In genomic region chr4:37729649-37730004, GRCh38 we compare ENCODE assay signal across 17 cellular contexts. TPM values are rescaled to one million over a fixed set of nuclear protein-coding genes. Genes with fewer than 3 reads are reported as not detected.
DNase-seq lines count a peak whose midpoint lies in the region; ATAC-seq, FAIRE-seq and TF ChIP-seq lines count a peak whose summit lies in the region.
"Had no signal": no experiment of that assay in that cellular context is flagged by ENCODE, and none has a peak within 500 bp of the region (broad histone marks: within the 10 kb centered on the region; RNA-seq: fewer than 3 reads in every experiment).

No MANE protein-coding gene starts in this region.

- peak overlapping the region; percentile 26; the same call in 1 of the 2 replicates for H3K18ac ChIP-seq in H1 (ENCODE audit: extremely low read depth, low read length)

- no peak overlapping the region for H2BK20ac ChIP-seq in H1 (ENCODE audit: low read length)

- H3K4ac ChIP-seq in H1 (replicated peaks; ENCODE audit: insufficient read length, low read depth, low read length) = peak overlapping the region; percentile 44

- CTCF ChIA-PET in Calu3 (lab: Charles Lee) (no interaction called here), H1 (lab: Charles Lee; ENCODE audit: partially characterized antibody) (interaction anchor here (0.6 to 1.0 kb wide), 4 partner anchors 13 to 274 kb away, joined by 3 read pairs; no protein-coding TSS in a partner anchor)

- H3K36me3 ChIP-seq in HUES48 (ENCODE audit: control insufficient read depth, insufficient read depth, low read length) = no peaks in the 10 kb centered on the region
- H3K36me3 ChIP-seq in H1 (ENCODE audit: control insufficient read depth in 2 of 4, insufficient read depth in 4 of 4, low read length in 3 of 4) = no peaks in the 10 kb centered on the region
- H3K36me3 ChIP-seq in neutrophil = no peaks in the 10 kb centered on the region
- no peaks in the 10 kb centered on the region for H3K36me3 ChIP-seq in pancreas
- H3K36me3 ChIP-seq: BLaER1, Peyer's patch had no signal

- no peak for TF ChIP-seq POLR2A in H1 (IDR thresholded peaks at IDR 0.05; ENCODE audit: control extremely low read depth in 1 of 2, low read depth in 2 of 2, low read length in 2 of 2)

- H4K8ac ChIP-seq in H1 (ENCODE audit: extremely low read depth, insufficient read depth, low read length) = no peak overlapping the region

- 74% methylated on average over 2 of the region's 2 CpGs; no CpG with 5 or more reads in 1 of the 2 experiments for WGBS in H1 (ENCODE audit: extremely low coverage in 1 of 2, insufficient coverage in 1 of 2, insufficient read length in 1 of 2, insufficient replicate concordance in 2 of 2, low coverage in 1 of 2, low lambda C conversion rate in 2 of 2, missing lambda C conversion rate in 1 of 2), 2 experiments
- WGBS in pancreas, 2 donors = 89 to 97% methylated on average over 2 of the region's 2 CpGs

- no peaks in the 10 kb centered on the region for H4K20me1 ChIP-seq in H1 (replicated peaks in 1 of 2; ENCODE audit: control insufficient read depth in 1 of 2, insufficient read depth in 2 of 2, low read length in 2 of 2)
- H4K20me1 ChIP-seq: BLaER1 had no signal

- POLR2A ChIA-PET in H1 (lab: Charles Lee; ENCODE audit: partially characterized antibody) = no interaction called here

- H2BK15ac ChIP-seq in H1 (ENCODE audit: low read length) = peak overlapping the region; percentile 7; the same call in 1 of the 2 replicates

- no peak overlapping the region for H2BK120ac ChIP-seq in H1 (replicated peaks; ENCODE audit: low read depth, low read length)

- no peak overlapping the region for H3K9ac ChIP-seq in HUES48 (ENCODE audit: low read depth, low read length)
- H3K9ac ChIP-seq in H1 (replicated peaks in 1 of 4; ENCODE audit: extremely low read depth in 1 of 4, low read depth in 3 of 4, low read length in 3 of 4) = no peak overlapping the region
- H3K9ac ChIP-seq: BLaER1 had no signal

- no peak for TF ChIP-seq RAD21 in H1 (IDR thresholded peaks at IDR 0.05 in 1 of 2, conservative IDR thresholded peaks at IDR 0.05 in 1 of 2; ENCODE audit: low read depth in 2 of 2, low read length in 2 of 2)

- H4K5ac ChIP-seq in H1 (ENCODE audit: insufficient read length, low read depth, low read length) = no peak overlapping the region

- no peaks in the 10 kb centered on the region for H3K79me1 ChIP-seq in H1 (ENCODE audit: low read depth, low read length)

- FAIRE-seq in H1 (lab: Jason Lieb, UNC) = no peak
- FAIRE-seq in pancreas (lab: Jason Lieb, UNC) = no peak
- FAIRE-seq: A549, D721Med, K562 had no signal

- H3K27me3 Mint-ChIP-seq in Calu3 (ENCODE audit: unreplicated experiment) = no peaks in the 10 kb centered on the region

- peaks cover 16% of the 10 kb centered on the region for H3K4me1 Mint-ChIP-seq in Calu3 (ENCODE audit: low read depth, unreplicated experiment)

- no peak for TF ChIP-seq EP300 in H1 (IDR thresholded peaks at IDR 0.05; ENCODE audit: borderline replicate concordance in 1 of 2, low read depth in 2 of 2, low read length in 2 of 2)

- H3K9me3 ChIP-seq in HUES48 (ENCODE audit: control insufficient read depth, insufficient read depth, low read length) (peaks cover 2% of the 10 kb centered on the region; the same call in 1 of the 2 replicates), H1 (ENCODE audit: insufficient read depth in 2 of 2, low read depth in 1 of 2, low read length in 1 of 2) (no peaks in the 10 kb centered on the region), neutrophil (no peaks in the 10 kb centered on the region), pancreas (no peaks in the 10 kb centered on the region)
- H3K9me3 ChIP-seq: A549, BLaER1, Peyer's patch had no signal

- H3K27ac ChIP-seq in HUES48 (ENCODE audit: low read depth, low read length) = peak overlapping the region; percentile 32
- H3K27ac ChIP-seq in H1 (ENCODE audit: low read depth, low read length) = no peak overlapping the region
- peak overlapping the region; percentile 77 for H3K27ac ChIP-seq in neutrophil
- no peak overlapping the region for H3K27ac ChIP-seq in pancreas
- H3K27ac ChIP-seq: A549, BLaER1, Peyer's patch had no signal

- H3K36me3 Mint-ChIP-seq in Calu3 (ENCODE audit: insufficient read depth, unreplicated experiment) = no peaks in the 10 kb centered on the region
- H3K36me3 Mint-ChIP-seq: CD8-positive, alpha-beta T cell had no signal

- H3K27ac Mint-ChIP-seq in Calu3 (ENCODE audit: unreplicated experiment) = peak overlapping the region; percentile 19
- H3K27ac Mint-ChIP-seq: CD8-positive, alpha-beta T cell had no signal

- intact Hi-C loops in Calu3 (cut with micrococcal nuclease; ENCODE audit: unreplicated experiment) (loop anchor here (5.0 kb wide), 1 partner anchor 73 kb away; no protein-coding TSS in a partner anchor), pancreas (cut with DNase I) (no loop called here)

- H3K27me3 ChIP-seq in HUES48 (ENCODE audit: control insufficient read depth, insufficient read depth, low read length) = no peaks in the 10 kb centered on the region
- no peaks in the 10 kb centered on the region for H3K27me3 ChIP-seq in H1 (replicated peaks in 1 of 4; ENCODE audit: control insufficient read depth in 3 of 4, extremely low read depth in 1 of 4, insufficient read depth in 3 of 4, low read length in 3 of 4)
- no peaks in the 10 kb centered on the region for H3K27me3 ChIP-seq in neutrophil
- no peaks in the 10 kb centered on the region for H3K27me3 ChIP-seq in pancreas
- H3K27me3 ChIP-seq: BLaER1, Peyer's patch had no signal

- H2BK12ac ChIP-seq in H1 (ENCODE audit: low read depth, low read length) = peak overlapping the region; percentile 52; the same call in 1 of the 2 replicates

- H3K4me3 ChIP-seq in HUES48 (ENCODE audit: low read depth, low read length) (no peak overlapping the region), H1 (ENCODE audit: extremely low read depth in 1 of 4, insufficient read depth in 2 of 4, low read depth in 3 of 4, low read length in 4 of 4) (no peak overlapping the region), neutrophil (ENCODE audit: low read depth in 1 of 2, low read length in 1 of 2) (no peak overlapping the region), pancreas (no peak overlapping the region)
- H3K4me3 ChIP-seq: A549, BLaER1, K562, Peyer's patch had no signal

- 0 out of 2 replicates have a peak overlapping the region, but pooled peaks have one; percentile 10 for H2BK5ac ChIP-seq in H1 (ENCODE audit: low read depth, low read length)

- no peak overlapping the region for H3K56ac ChIP-seq in H1 (replicated peaks; ENCODE audit: insufficient read length, low read depth, low read length)

- H3K9me3 Mint-ChIP-seq in Calu3 (ENCODE audit: low read depth, unreplicated experiment) = no peaks in the 10 kb centered on the region
- H3K9me3 Mint-ChIP-seq: CD8-positive, alpha-beta T cell had no signal

- no peaks in the 10 kb centered on the region; the same call in 1 of the 2 replicates for H3K23me2 ChIP-seq in H1 (ENCODE audit: low read depth, low read length)

- no peak for ATAC-seq in pancreas
- ATAC-seq: A549; CD8-positive, alpha-beta T cell; K562; Right ventricle myocardium inferior had no signal

- TF ChIP-seq CTCF in Calu3 (IDR thresholded peaks at IDR 0.05; ENCODE audit: unreplicated experiment) (no peak), H1 (IDR thresholded peaks at IDR 0.05; ENCODE audit: control extremely low read depth in 1 of 3, insufficient read depth in 1 of 3, low read depth in 1 of 3, low read length in 3 of 3) (no peak), neutrophil (IDR thresholded peaks at IDR 0.05) (no peak), pancreas (IDR thresholded peaks at IDR 0.05) (no peak)

- 0 out of 4 replicates have a peak overlapping the region, but pooled peaks of 1 of the 2 experiments have one; percentile 15 for H3K4me2 ChIP-seq in H1 (ENCODE audit: insufficient read depth in 1 of 2, low read depth in 2 of 2, low read length in 2 of 2)
- H3K4me2 ChIP-seq: A549, BLaER1 had no signal

- DNase-seq in Calu3 (no peak), H1 (ENCODE audit: low read depth in 1 of 2, low spot score in 2 of 2) (no peak), pancreas (no peak), NCI-H1436 (lab: John Stamatoyannopoulos, UW) (no peak), NCI-H1417 treated with DMSO at 0.1 percent for 48 hours (lab: John Stamatoyannopoulos, UW) (no peak)
- DNase-seq: CD8-positive, alpha-beta T cell; H7; NCI-H1092 treated with DMSO at 0.1 percent for 48 hours; NCI-H1694 treated with DMSO at 0.1 percent for 48 hours; Peyer's patch had no signal

- no peaks in the 10 kb centered on the region for H3K79me2 ChIP-seq in H1 (ENCODE audit: control insufficient read depth in 1 of 2, insufficient read depth in 2 of 2, low read length in 2 of 2)

- H3K4me3 Mint-ChIP-seq in Calu3 (ENCODE audit: low read depth, unreplicated experiment) = no peak overlapping the region
- H3K4me3 Mint-ChIP-seq: CD8-positive, alpha-beta T cell had no signal

- no peak overlapping the region for H3K14ac ChIP-seq in H1 (ENCODE audit: insufficient read length)

- 0 out of 2 replicates have a peak overlapping the region, but pooled peaks have one; percentile 63 for H2AFZ ChIP-seq in H1 (ENCODE audit: low read length)

- H3K4me1 ChIP-seq in HUES48 (ENCODE audit: control insufficient read depth, insufficient read depth, low read length) (peaks cover 20% of the 10 kb centered on the region), H1 (replicated peaks in 1 of 4; ENCODE audit: control insufficient read depth in 3 of 4, insufficient read depth in 4 of 4, low read length in 3 of 4) (peaks cover 3 to 9% (median 5%) of the 10 kb centered on the region in 4 experiments; a peak in 4 of 7 replicates), neutrophil (ENCODE audit: control insufficient read depth in 1 of 2, insufficient read depth in 1 of 2, low read depth in 1 of 2, low read length in 1 of 2) (peaks cover 28 to 31% of the 10 kb centered on the region in 2 experiments), pancreas (no peaks in the 10 kb centered on the region)
- H3K4me1 ChIP-seq: A549, BLaER1, Peyer's patch had no signal

- no peak overlapping the region for H2AK5ac ChIP-seq in H1 (ENCODE audit: low read depth, low read length)

- H4K91ac ChIP-seq in H1 (replicated peaks; ENCODE audit: insufficient read length, low read length) = peak overlapping the region; percentile 87

- H3K23ac ChIP-seq in H1 (ENCODE audit: insufficient read length) = no peak overlapping the region

- no TSS peak for BruUV-seq in Calu3 (replicated peaks; lab: Mats Ljungman, UMichigan)

RNA-seq across cellular contexts. Expression of gene RELL1, which starts 43.5 kb away (rescaled TPM):
- 15.4 and 18.2 TPM in 2 replicates for total RNA-seq in Calu3 (2022)
- 13.7 and 14.1 TPM in 2 replicates for total RNA-seq in H1 (2021; fragmentation: NEBNext Ultra II Directional; extraction: Animal tissue kit (Norgen Biotek cat#: 25700))
- 2.1 and 2.2 TPM in 2 replicates for polyA plus RNA-seq in H1 (2011; rRNA removed)
- 2.9 TPM for polyA plus RNA-seq in H1 (2011; cell fraction: cytosol; rRNA removed)
- 2.5 TPM for polyA plus RNA-seq in H1 (2011; cell fraction: nucleus; rRNA removed)
- 2.9 to 4.0 TPM (median 3.1 TPM) in 4 replicates for polyA plus RNA-seq in H1 (2012, experiment 1 of 2)
- 0.68 TPM for polyA plus RNA-seq in H1 (2012, experiment 2 of 2)
- polyA plus RNA-seq in H1 (2013, experiment 1 of 2) = 8.5 TPM
- polyA plus RNA-seq in H1 (2013, experiment 2 of 2) = 10.2 TPM
- polyA minus RNA-seq in H1 (2011; rRNA and poly(A)+ RNA removed) = 10.9 and 12.0 TPM in 2 replicates
- 9.8 TPM for polyA minus RNA-seq in H1 (2011; cell fraction: cytosol; rRNA and poly(A)+ RNA removed)
- 10.0 TPM for polyA minus RNA-seq in H1 (2011; cell fraction: nucleus; rRNA and poly(A)+ RNA removed)
- 10 to 100 TPM in 2 of 6 donors, 1 to 10 TPM in 4; 3.9 to 17.1 (median 5.0) TPM for total RNA-seq in pancreas
- polyA plus RNA-seq in pancreas = 1 to 10 TPM in 1 of 2 donors, under 1 TPM in 1; 0.38 to 1.4 TPM

Comparison
In these comparisons a context has a peak if more than half of its experiments do, and no peak if none do; other contexts are left out.
1. H3K27ac ChIP-seq: peak in HUES48 (single experiment) and neutrophil (single experiment); none in H1 (single experiment) and pancreas (0 of 4).